In the genomic region with DNA sequence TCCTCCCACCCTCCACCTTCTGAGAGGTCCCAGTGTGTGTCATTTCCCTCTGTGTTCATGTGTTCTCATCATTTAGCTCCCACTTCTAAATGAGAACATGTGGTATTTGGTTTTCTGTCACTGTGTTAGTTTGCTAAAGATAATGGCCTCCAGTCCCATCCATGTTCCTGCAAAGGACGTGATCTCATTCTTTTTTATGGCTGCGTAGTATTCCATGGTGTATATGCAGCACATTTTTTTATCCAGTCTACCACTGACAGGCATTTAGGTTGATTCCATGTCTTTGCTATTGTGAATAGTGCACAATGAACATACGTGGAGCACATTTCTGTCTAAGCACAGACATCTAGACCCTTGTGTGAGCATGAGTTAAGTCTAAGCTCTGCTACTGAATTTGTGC, we compare ENCODE assay signal across 12 cellular contexts.
DNase-seq lines count a peak whose midpoint lies in the region; ATAC-seq lines count a peak whose summit lies in the region.
"Had no signal": no experiment of that assay in that cellular context is flagged by ENCODE, and none has a peak within 500 bp of the region (broad histone marks: within the 10 kb centered on the region; RNA-seq: fewer than 3 reads in every experiment).

No MANE protein-coding gene starts in this region.

- no peaks in the 10 kb centered on the region for H3K9me3 Mint-ChIP-seq in T-helper 2 cell treated with Interferon-gamma antibody and Interleukin-4, amounts not matched to agents 5 μg/mL and 100 μg/mL, for 36 hours
- H3K9me3 Mint-ChIP-seq in stimulated activated naive CD8-positive, alpha-beta T cell treated with anti-CD3 and anti-CD28 coated beads, Interleukin-15, Interleukin-2, amounts not matched to agents 100 ng/mL and 50 ng/mL, for 24 hours, result no peaks in the 10 kb centered on the region
- H3K9me3 Mint-ChIP-seq in activated naive CD8-positive, alpha-beta T cell (ENCODE audit: low read depth), result no peaks in the 10 kb centered on the region
- H3K9me3 Mint-ChIP-seq in stimulated activated effector memory CD8-positive, alpha-beta T cell treated with anti-CD3 and anti-CD28 coated beads, Interleukin-12 subunit alpha, Interleukin-12 subunit beta, amount 100 ng/mL, for 72 hours, result no peaks in the 10 kb centered on the region

- H3K27ac Mint-ChIP-seq in T-helper 2 cell treated with Interferon-gamma antibody and Interleukin-4, amounts not matched to agents 5 μg/mL and 100 μg/mL, for 36 hours, result peak overlapping the region; percentile 50
- H3K27ac Mint-ChIP-seq in stimulated activated naive CD8-positive, alpha-beta T cell treated with anti-CD3 and anti-CD28 coated beads, Interleukin-15, Interleukin-2, amounts not matched to agents 100 ng/mL and 50 ng/mL, for 24 hours, result peak overlapping the region; percentile 91
- H3K27ac Mint-ChIP-seq in activated naive CD8-positive, alpha-beta T cell, result peak overlapping the region; percentile 91
- peak overlapping the region; percentile 93 for H3K27ac Mint-ChIP-seq in stimulated activated effector memory CD8-positive, alpha-beta T cell treated with anti-CD3 and anti-CD28 coated beads, Interleukin-12 subunit alpha, Interleukin-12 subunit beta, amount 100 ng/mL, for 72 hours

- H3K4me3 Mint-ChIP-seq in T-helper 2 cell treated with Interferon-gamma antibody and Interleukin-4, amounts not matched to agents 5 μg/mL and 100 μg/mL, for 36 hours, result peak overlapping the region; percentile 13
- peak overlapping the region; percentile 57 for H3K4me3 Mint-ChIP-seq in stimulated activated naive CD8-positive, alpha-beta T cell treated with anti-CD3 and anti-CD28 coated beads, Interleukin-15, Interleukin-2, amounts not matched to agents 100 ng/mL and 50 ng/mL, for 24 hours
- peak overlapping the region; percentile 73 for H3K4me3 Mint-ChIP-seq in activated naive CD8-positive, alpha-beta T cell
- H3K4me3 Mint-ChIP-seq in stimulated activated effector memory CD8-positive, alpha-beta T cell treated with anti-CD3 and anti-CD28 coated beads, Interleukin-12 subunit alpha, Interleukin-12 subunit beta, amount 100 ng/mL, for 72 hours, result no peak overlapping the region

- H3K36me3 Mint-ChIP-seq in T-helper 2 cell treated with Interferon-gamma antibody and Interleukin-4, amounts not matched to agents 5 μg/mL and 100 μg/mL, for 36 hours (ENCODE audit: low read depth), result peaks cover 84% of the 10 kb centered on the region
- peaks cover 93% of the 10 kb centered on the region for H3K36me3 Mint-ChIP-seq in stimulated activated naive CD8-positive, alpha-beta T cell treated with anti-CD3 and anti-CD28 coated beads, Interleukin-15, Interleukin-2, amounts not matched to agents 100 ng/mL and 50 ng/mL, for 24 hours (ENCODE audit: low read depth)
- H3K36me3 Mint-ChIP-seq in activated naive CD8-positive, alpha-beta T cell, result peaks cover 37% of the 10 kb centered on the region
- H3K36me3 Mint-ChIP-seq in stimulated activated effector memory CD8-positive, alpha-beta T cell treated with anti-CD3 and anti-CD28 coated beads, Interleukin-12 subunit alpha, Interleukin-12 subunit beta, amount 100 ng/mL, for 72 hours, result peaks cover 100% of the 10 kb centered on the region

- DNase-seq in T-helper 2 cell treated with Interferon-gamma antibody and Interleukin-4, amounts not matched to agents 5 μg/mL and 100 μg/mL, for 36 hours (ENCODE audit: low spot score), result no peak
- DNase-seq in T-helper 2 cell (no peak), amniotic stem cell (lab: John Stamatoyannopoulos, UW) (no peak)
- no peak for DNase-seq in stimulated activated naive CD8-positive, alpha-beta T cell treated with anti-CD3 and anti-CD28 coated beads, Interleukin-15, Interleukin-2, amounts not matched to agents 100 U/mL and 50 U/mL, for 24 hours
- DNase-seq in stimulated activated effector memory CD8-positive, alpha-beta T cell treated with anti-CD3 and anti-CD28 coated beads, Interleukin-12 subunit alpha, Interleukin-12 subunit beta, amount 100 ng/mL, for 72 hours (ENCODE audit: low spot score in 2 of 2), result no peak
- DNase-seq: 8988T, NCI-H146, NCI-H345, NCI-H526 treated with DMSO at 0.1 percent for 48 hours had no signal

- H3K27me3 Mint-ChIP-seq in T-helper 2 cell treated with Interferon-gamma antibody and Interleukin-4, amounts not matched to agents 5 μg/mL and 100 μg/mL, for 36 hours (ENCODE audit: low read depth), result no peaks in the 10 kb centered on the region
- H3K27me3 Mint-ChIP-seq in stimulated activated naive CD8-positive, alpha-beta T cell treated with anti-CD3 and anti-CD28 coated beads, Interleukin-15, Interleukin-2, amounts not matched to agents 100 ng/mL and 50 ng/mL, for 24 hours, result no peaks in the 10 kb centered on the region
- no peaks in the 10 kb centered on the region for H3K27me3 Mint-ChIP-seq in activated naive CD8-positive, alpha-beta T cell

- ATAC-seq in stimulated activated naive CD8-positive, alpha-beta T cell treated with anti-CD3 and anti-CD28 coated beads, Interleukin-15, Interleukin-2, amounts not matched to agents 100 U/mL and 50 U/mL, for 24 hours, result no peak
- ATAC-seq in stimulated activated effector memory CD8-positive, alpha-beta T cell treated with anti-CD3 and anti-CD28 coated beads, Interleukin-12 subunit alpha, Interleukin-12 subunit beta, amount 100 ng/mL, for 72 hours, result no peak
- ATAC-seq in GM18861 (IDR thresholded peaks at IDR 0.05; ENCODE audit: unreplicated experiment), result no peak

- peaks cover 61% of the 10 kb centered on the region for H3K4me1 Mint-ChIP-seq in T-helper 2 cell treated with Interferon-gamma antibody and Interleukin-4, amounts not matched to agents 5 μg/mL and 100 μg/mL, for 36 hours (ENCODE audit: low read depth)
- H3K4me1 Mint-ChIP-seq in stimulated activated naive CD8-positive, alpha-beta T cell treated with anti-CD3 and anti-CD28 coated beads, Interleukin-15, Interleukin-2, amounts not matched to agents 100 ng/mL and 50 ng/mL, for 24 hours (ENCODE audit: low read depth), result peaks cover 91% of the 10 kb centered on the region
- H3K4me1 Mint-ChIP-seq in activated naive CD8-positive, alpha-beta T cell (ENCODE audit: low read depth), result peaks cover 89% of the 10 kb centered on the region
- H3K4me1 Mint-ChIP-seq in stimulated activated effector memory CD8-positive, alpha-beta T cell treated with anti-CD3 and anti-CD28 coated beads, Interleukin-12 subunit alpha, Interleukin-12 subunit beta, amount 100 ng/mL, for 72 hours, result peaks cover 73% of the 10 kb centered on the region
